ENCODE assay signal across 9 cellular contexts in the genomic region with DNA sequence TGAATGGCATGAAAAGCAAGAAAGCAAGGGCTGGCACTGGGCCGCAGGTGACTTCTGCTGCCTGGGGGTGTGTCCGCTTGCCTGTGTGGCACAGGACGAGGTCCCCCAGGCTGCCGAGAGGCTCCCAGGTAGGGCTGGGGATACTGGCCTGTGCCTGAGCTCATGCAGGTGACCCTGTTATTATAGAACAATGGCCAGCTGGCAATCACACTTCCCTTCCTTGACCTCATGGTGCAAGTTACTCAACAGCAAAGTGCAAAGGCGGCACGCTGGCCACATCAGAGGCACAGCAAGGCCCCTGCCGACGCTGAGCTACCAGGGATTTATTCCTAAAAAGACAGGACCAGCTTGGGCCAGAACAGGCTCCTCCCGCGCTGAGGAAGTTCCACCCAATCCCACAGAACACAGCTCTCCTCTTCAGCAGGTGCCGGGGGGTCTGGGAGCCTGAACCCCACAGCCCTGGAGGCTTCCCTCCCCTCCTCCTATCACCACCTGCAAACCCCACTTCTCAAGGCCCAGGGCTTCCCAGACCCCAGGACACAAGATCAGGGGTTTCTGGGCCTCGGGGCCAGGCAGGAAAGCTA. TPM values are rescaled to one million over a fixed set of nuclear protein-coding genes. Genes with fewer than 3 reads are reported as not detected.
DNase-seq lines count a peak whose midpoint lies in the region; ATAC-seq, FAIRE-seq and TF ChIP-seq lines count a peak whose summit lies in the region.
"Had no signal": no experiment of that assay in that cellular context is flagged by ENCODE, and none has a peak within 500 bp of the region (broad histone marks: within the 10 kb centered on the region; RNA-seq: fewer than 3 reads in every experiment).

No MANE protein-coding gene starts in this region.

- no peaks in the 10 kb centered on the region for H3K9me3 Mint-ChIP-seq in stimulated activated naive B cell treated with anti-CD40 and anti-IgM and Interleukin-4, amounts not matched to agents 10 μg/mL and 1 μg/mL and 100 μg/mL, for 72 hours

- H3K27ac Mint-ChIP-seq in T-helper 17 cell = peak overlapping the region; percentile 94
- H3K27ac Mint-ChIP-seq in stimulated activated naive B cell treated with anti-CD40 and anti-IgM and Interleukin-4, amounts not matched to agents 10 μg/mL and 1 μg/mL and 100 μg/mL, for 72 hours = peak overlapping the region; percentile 89

- no peak for TF ChIP-seq CTCF in fibroblast of villous mesenchyme (IDR thresholded peaks at IDR 0.05; ENCODE audit: insufficient read depth, low read depth, low read length)

- H3K27me3 Mint-ChIP-seq in T-helper 17 cell = no peaks in the 10 kb centered on the region
- H3K27me3 Mint-ChIP-seq in stimulated activated naive B cell treated with anti-CD40 and anti-IgM and Interleukin-4, amounts not matched to agents 10 μg/mL and 1 μg/mL and 100 μg/mL, for 72 hours = no peaks in the 10 kb centered on the region

- no peak for ATAC-seq in T-helper 17 cell
- no peak for ATAC-seq in stimulated activated naive B cell treated with anti-CD40 and anti-IgM and Interleukin-4, amounts not matched to agents 10 μg/mL and 1 μg/mL and 100 μg/mL, for 72 hours (replicated peaks)

- no peak overlapping the region for H3K4me3 ChIP-seq in fibroblast of villous mesenchyme (ENCODE audit: low read depth, low read length)

- no peaks in the 10 kb centered on the region for H3K9me3 ChIP-seq in T-helper 17 cell (ENCODE audit: control insufficient read depth, low read length, poor library complexity, severe bottlenecking)

- peak; percentile 31 for DNase-seq in activated T-cell treated with anti-CD3 and anti-CD28 coated beads, Interleukin-2, amount 50 U/mL, for 1 hour
- no peak for DNase-seq in activated T-cell treated with anti-CD3 and anti-CD28 coated beads, Interleukin-2, amount 50 U/mL, for 48 hours
- no peak for DNase-seq in T-helper 17 cell
- DNase-seq in fibroblast of villous mesenchyme (ENCODE audit: low read depth) = peak; percentile 12
- DNase-seq in stimulated activated naive B cell treated with anti-CD40 and anti-IgM and Interleukin-4, amounts not matched to agents 10 μg/mL and 1 μg/mL and 100 μg/mL, for 72 hours = no peak
- DNase-seq in NCI-H82 treated with DMSO at 0.1 percent for 48 hours (lab: John Stamatoyannopoulos, UW; ENCODE audit: unreplicated experiment) = no peak
- no peak for DNase-seq in NCI-H82 (lab: John Stamatoyannopoulos, UW)
- DNase-seq in urothelium cell line (ENCODE audit: low spot score) = no peak
- DNase-seq: NCI-H2171 had no signal

- H3K4me3 Mint-ChIP-seq in T-helper 17 cell = peak overlapping the region; percentile 84
- H3K4me3 Mint-ChIP-seq in stimulated activated naive B cell treated with anti-CD40 and anti-IgM and Interleukin-4, amounts not matched to agents 10 μg/mL and 1 μg/mL and 100 μg/mL, for 72 hours = peak overlapping the region; percentile 58 to 63

- no peak for FAIRE-seq in urothelium cell line (lab: Jason Lieb, UNC)

- no peaks in the 10 kb centered on the region for H3K36me3 Mint-ChIP-seq in T-helper 17 cell (ENCODE audit: low read depth)
- H3K36me3 Mint-ChIP-seq in stimulated activated naive B cell treated with anti-CD40 and anti-IgM and Interleukin-4, amounts not matched to agents 10 μg/mL and 1 μg/mL and 100 μg/mL, for 72 hours = peaks cover 21 to 26% of the 10 kb centered on the region in 2 donors

- H3K4me1 Mint-ChIP-seq in T-helper 17 cell = peaks cover 22% of the 10 kb centered on the region
- peaks cover 31 to 60% of the 10 kb centered on the region in 2 donors for H3K4me1 Mint-ChIP-seq in stimulated activated naive B cell treated with anti-CD40 and anti-IgM and Interleukin-4, amounts not matched to agents 10 μg/mL and 1 μg/mL and 100 μg/mL, for 72 hours

RNA-seq across cellular contexts. Expression of gene ADAM8, which starts 1.4 kb away (rescaled TPM):
- total RNA-seq in T-helper 17 cell (100 to 1,000 TPM; 157 to 188 TPM), fibroblast of villous mesenchyme (2.3 and 7.8 TPM in 2 replicates)

RNA-seq across cellular contexts. Expression of gene TUBGCP2, which starts 30.6 kb away (rescaled TPM):
- 10 to 100 TPM; 73.6 to 75.4 TPM for total RNA-seq in T-helper 17 cell
- 56.7 and 66.9 TPM in 2 replicates for total RNA-seq in fibroblast of villous mesenchyme

RNA-seq across cellular contexts. Expression of gene ZNF511, which starts 30.6 kb away (rescaled TPM):
- total RNA-seq in T-helper 17 cell = 10 to 100 TPM; 28.1 to 33.2 TPM
- 21.2 and 27.1 TPM in 2 replicates for total RNA-seq in fibroblast of villous mesenchyme

RNA-seq across cellular contexts. Expression of gene VENTX, which starts 40.4 kb away (rescaled TPM):
- total RNA-seq in T-helper 17 cell (under 1 TPM; 0.21 to 0.52 TPM), fibroblast of villous mesenchyme (not detected in 2 replicates)

RNA-seq across cellular contexts. Expression of gene UTF1, which starts 48.1 kb away (rescaled TPM):
- not detected for total RNA-seq in T-helper 17 cell
- total RNA-seq in fibroblast of villous mesenchyme = not detected in 2 replicates

Comparison
In these comparisons a context has a peak if more than half of its experiments do, and no peak if none do; other contexts are left out.
1. DNase-seq: peak in activated T-cell treated with anti-CD3 and anti-CD28 coated beads, Interleukin-2, amount 50 U/mL, for 1 hour (single experiment) and fibroblast of villous mesenchyme (single experiment); none in activated T-cell treated with anti-CD3 and anti-CD28 coated beads, Interleukin-2, amount 50 U/mL, for 48 hours (0 of 2), T-helper 17 cell (0 of 3), stimulated activated naive B cell treated with anti-CD40 and anti-IgM and Interleukin-4, amounts not matched to agents 10 μg/mL and 1 μg/mL and 100 μg/mL, for 72 hours (single experiment), NCI-H82 treated with DMSO at 0.1 percent for 48 hours (single experiment), NCI-H82 (single experiment) and urothelium cell line (single experiment).
2. RNA of gene ADAM8, which starts 1.4 kb away (total RNA-seq): 157 to 188 TPM in T-helper 17 cell; 2.3 to 7.8 TPM in fibroblast of villous mesenchyme; every median in the first group is over 10 times any median in the second.